In the genomic region with DNA sequence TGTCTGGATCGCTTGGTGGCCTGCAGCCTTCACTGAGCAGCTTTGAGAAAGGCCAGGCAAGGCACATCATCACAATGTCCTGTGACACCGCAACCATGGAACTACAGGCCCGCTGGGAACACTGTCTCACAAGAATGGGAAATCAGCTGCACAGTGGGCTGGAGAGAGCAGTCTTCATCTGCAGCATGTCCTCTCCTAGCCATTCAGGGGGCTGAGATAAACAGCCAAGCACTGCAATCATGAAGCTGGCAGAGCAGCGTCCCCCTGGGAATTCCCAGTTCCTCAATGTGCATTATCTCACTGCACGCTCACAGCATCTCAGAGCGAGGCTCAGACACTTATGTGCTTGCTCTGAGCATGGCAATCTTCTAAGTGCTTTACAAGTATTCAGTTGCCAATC, we compare ENCODE assay signal across 12 cellular contexts. TPM values are rescaled to one million over a fixed set of nuclear protein-coding genes. Genes with fewer than 3 reads are reported as not detected.
DNase-seq lines count a peak whose midpoint lies in the region; ATAC-seq and TF ChIP-seq lines count a peak whose summit lies in the region.
"Had no signal": no experiment of that assay in that cellular context is flagged by ENCODE, and none has a peak within 500 bp of the region (broad histone marks: within the 10 kb centered on the region; RNA-seq: fewer than 3 reads in every experiment).

No MANE protein-coding gene starts in this region.

- no peak for TF ChIP-seq CTCF in GM13977 (IDR thresholded peaks at IDR 0.05; ENCODE audit: extremely low read depth, insufficient read depth, missing control alignments)
- TF ChIP-seq CTCF in activated CD8-positive, alpha-beta T cell treated with anti-CD3 and anti-CD28 coated beads for 36 hours (IDR thresholded peaks at IDR 0.05), result no peak
- no peak for TF ChIP-seq CTCF in nephron (IDR thresholded peaks at IDR 0.05; ENCODE audit: unreplicated experiment in 3 of 3)
- TF ChIP-seq CTCF in lower leg skin (IDR thresholded peaks at IDR 0.05), result no peak

- peak overlapping the region; percentile 83 for H3K4me3 Mint-ChIP-seq in activated CD4-positive, alpha-beta T cell treated with anti-CD3 and anti-CD28 coated beads, Interleukin-2, amount 10 ng/mL, durations not matched to agents 24 days and 14 days
- H3K4me3 Mint-ChIP-seq in activated CD8-positive, alpha-beta T cell treated with anti-CD3 and anti-CD28 coated beads for 36 hours, result peak overlapping the region; percentile 49
- peak overlapping the region; percentile 67 to 83 (median 68) for H3K4me3 Mint-ChIP-seq in nephron

- ATAC-seq in activated CD8-positive, alpha-beta T cell treated with anti-CD3 and anti-CD28 coated beads for 36 hours, result no peak

- peaks cover 55% of the 10 kb centered on the region for H3K4me1 Mint-ChIP-seq in activated CD4-positive, alpha-beta T cell treated with anti-CD3 and anti-CD28 coated beads, Interleukin-2, amount 10 ng/mL, durations not matched to agents 24 days and 14 days
- H3K4me1 Mint-ChIP-seq in activated CD8-positive, alpha-beta T cell treated with anti-CD3 and anti-CD28 coated beads for 36 hours (ENCODE audit: low read depth), result peaks cover 13% of the 10 kb centered on the region
- peaks cover 19% of the 10 kb centered on the region for H3K4me1 Mint-ChIP-seq in nephron

- WGBS in lower leg skin, 2 donors, result 88 to 92% methylated on average over 5 to 6 of the region's 6 CpGs

- DNase-seq in activated CD4-positive, alpha-beta T cell treated with anti-CD3 and anti-CD28 coated beads, Interleukin-2, amount 10 ng/mL, durations not matched to agents 24 days and 14 days, result no peak
- DNase-seq in activated CD4-positive, alpha-beta T cell treated with anti-CD3 and anti-CD28 coated beads, Interleukin-2, amount 50 U/mL, for 48 hours, result no peak
- DNase-seq in GM13977 (ENCODE audit: low spot score) (peak; percentile 16), hippocampal formation (lab: John Stamatoyannopoulos, UW) (no peak), lower leg skin (ENCODE audit: low spot score in 2 of 2) (no peak)
- DNase-seq in activated CD8-positive, alpha-beta T cell treated with anti-CD3 and anti-CD28 coated beads for 36 hours, result no peak
- DNase-seq in activated effector memory CD4-positive, alpha-beta T cell treated with anti-CD3 and anti-CD28 coated beads, Interleukin-2, amount 50 U/mL, for 16 hours, result no peak
- DNase-seq: GDM1; NCI-H2081 treated with DMSO at 0.1 percent for 48 hours; stimulated activated CD4-positive, alpha-beta T cell treated with anti-CD3 and anti-CD28 coated beads, Interleukin-2, amount 100 ng/mL, for 48 hours; stimulated activated naive CD4-positive, alpha-beta T cell had no signal

- CTCF ChIA-PET in activated CD8-positive, alpha-beta T cell treated with anti-CD3 and anti-CD28 coated beads for 36 hours (lab: Charles Lee), result interaction anchor here (1.8 kb wide), 1 partner anchor 38 kb away, joined by 4 read pairs; no protein-coding TSS in a partner anchor

- intact Hi-C loops in activated CD4-positive, alpha-beta T cell treated with anti-CD3 and anti-CD28 coated beads, Interleukin-2, amount 10 ng/mL, durations not matched to agents 24 days and 14 days (cut with micrococcal nuclease), result loop anchor here (2.0 kb wide), 1 partner anchor 17 kb away; no protein-coding TSS in a partner anchor
- intact Hi-C loops in activated CD8-positive, alpha-beta T cell treated with anti-CD3 and anti-CD28 coated beads for 36 hours (cut with micrococcal nuclease), result no loop called here
- intact Hi-C loops in lower leg skin (cut with DNase I; ENCODE audit: low total_unique reads), result no loop called here

- H3K27me3 Mint-ChIP-seq in activated CD4-positive, alpha-beta T cell treated with anti-CD3 and anti-CD28 coated beads, Interleukin-2, amount 10 ng/mL, durations not matched to agents 24 days and 14 days, result no peaks in the 10 kb centered on the region
- H3K27me3 Mint-ChIP-seq in activated CD8-positive, alpha-beta T cell treated with anti-CD3 and anti-CD28 coated beads for 36 hours, result no peaks in the 10 kb centered on the region
- peaks cover 21% of the 10 kb centered on the region for H3K27me3 Mint-ChIP-seq in nephron (ENCODE audit: low read depth)

- POLR2A ChIA-PET in activated CD8-positive, alpha-beta T cell treated with anti-CD3 and anti-CD28 coated beads for 36 hours (lab: Charles Lee), result no interaction called here

- TF ChIP-seq POLR2A in lower leg skin (IDR thresholded peaks at IDR 0.05), result no peak

- peaks cover 47% of the 10 kb centered on the region for H3K36me3 Mint-ChIP-seq in activated CD4-positive, alpha-beta T cell treated with anti-CD3 and anti-CD28 coated beads, Interleukin-2, amount 10 ng/mL, durations not matched to agents 24 days and 14 days (ENCODE audit: low read depth)
- peaks cover 27% of the 10 kb centered on the region for H3K36me3 Mint-ChIP-seq in activated CD8-positive, alpha-beta T cell treated with anti-CD3 and anti-CD28 coated beads for 36 hours (ENCODE audit: low read depth)
- H3K36me3 Mint-ChIP-seq in nephron (ENCODE audit: low read depth), result peaks cover 25% of the 10 kb centered on the region

- peaks cover 17% of the 10 kb centered on the region for H3K9me3 Mint-ChIP-seq in activated CD4-positive, alpha-beta T cell treated with anti-CD3 and anti-CD28 coated beads, Interleukin-2, amount 10 ng/mL, durations not matched to agents 24 days and 14 days
- H3K9me3 Mint-ChIP-seq in activated CD8-positive, alpha-beta T cell treated with anti-CD3 and anti-CD28 coated beads for 36 hours, result peaks cover 11% of the 10 kb centered on the region
- peaks cover 24% of the 10 kb centered on the region for H3K9me3 Mint-ChIP-seq in nephron

- in situ Hi-C loops in GM13977 (cut with MboI; ENCODE audit: low pct_unique_long_range_greater_than_20kb, low sequenced_read_pairs, unreplicated experiment), result no loop called here

- H3K27ac Mint-ChIP-seq in activated CD4-positive, alpha-beta T cell treated with anti-CD3 and anti-CD28 coated beads, Interleukin-2, amount 10 ng/mL, durations not matched to agents 24 days and 14 days, result no peak overlapping the region
- no peak overlapping the region for H3K27ac Mint-ChIP-seq in activated CD8-positive, alpha-beta T cell treated with anti-CD3 and anti-CD28 coated beads for 36 hours
- H3K27ac Mint-ChIP-seq in nephron, result no peak overlapping the region

- H3K4me3 ChIP-seq in lower leg skin (ENCODE audit: low read depth, poor library complexity, severe bottlenecking), result no peak overlapping the region

RNA-seq across cellular contexts. Expression of a gene that starts 1.9 kb away (rescaled TPM):
- total RNA-seq in activated CD4-positive, alpha-beta T cell treated with anti-CD3 and anti-CD28 coated beads, Interleukin-2, amount 10 ng/mL, durations not matched to agents 24 days and 14 days, result 6.4 and 6.9 TPM in 2 replicates
- total RNA-seq in activated CD8-positive, alpha-beta T cell treated with anti-CD3 and anti-CD28 coated beads for 36 hours, result 1 to 10 TPM; 3.2 to 4.5 TPM
- total RNA-seq in lower leg skin, result 1 to 10 TPM in 3 of 4 donors, under 1 TPM in 1; 0.30 to 3.7 (median 2.3) TPM

RNA-seq across cellular contexts. Expression of a gene that starts 13.8 kb away (rescaled TPM):
- 2.0 and 2.4 TPM in 2 replicates for total RNA-seq in activated CD4-positive, alpha-beta T cell treated with anti-CD3 and anti-CD28 coated beads, Interleukin-2, amount 10 ng/mL, durations not matched to agents 24 days and 14 days
- 1 to 10 TPM; 2.8 to 3.7 TPM for total RNA-seq in activated CD8-positive, alpha-beta T cell treated with anti-CD3 and anti-CD28 coated beads for 36 hours
- 1 to 10 TPM in 1 of 4 donors, under 1 TPM in 2, not detected in 1; 0.08 to 1.5 (median 0.45) TPM for total RNA-seq in lower leg skin

RNA-seq across cellular contexts. Expression of a gene that starts 53.4 kb away (rescaled TPM):
- total RNA-seq in activated CD4-positive, alpha-beta T cell treated with anti-CD3 and anti-CD28 coated beads, Interleukin-2, amount 10 ng/mL, durations not matched to agents 24 days and 14 days, result 22.1 and 23.0 TPM in 2 replicates
- total RNA-seq in activated CD8-positive, alpha-beta T cell treated with anti-CD3 and anti-CD28 coated beads for 36 hours, result 10 to 100 TPM; 32.6 to 36.5 TPM
- 10 to 100 TPM in 1 of 4 donors, 1 to 10 TPM in 3; 5.2 to 10.9 (median 7.6) TPM for total RNA-seq in lower leg skin
